1 cellular context compared by ENCODE assay signal in genomic region chr9:124747065-124747464, GRCh38.
TF ChIP-seq lines count a peak whose summit lies in the region.

No MANE protein-coding gene starts in this region.

TF ChIP-seq in H1, 55 proteins besides CTCF, POLR2A, EP300 and RAD21:
- no peak for TF ChIP-seq TAF1 (IDR thresholded peaks at IDR 0.05; ENCODE audit: low read depth, low read length)
- TF ChIP-seq, protein P1, sequence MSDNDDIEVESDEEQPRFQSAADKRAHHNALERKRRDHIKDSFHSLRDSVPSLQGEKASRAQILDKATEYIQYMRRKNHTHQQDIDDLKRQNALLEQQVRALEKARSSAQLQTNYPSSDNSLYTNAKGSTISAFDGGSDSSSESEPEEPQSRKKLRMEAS (IDR thresholded peaks at IDR 0.05), result no peak
- no peak for TF ChIP-seq NANOG (IDR thresholded peaks at IDR 0.05; ENCODE audit: insufficient read depth, low read depth, low read length, poor library complexity, severe bottlenecking)
- TF ChIP-seq HDAC2 (IDR thresholded peaks at IDR 0.05; ENCODE audit: borderline replicate concordance in 1 of 2, low read depth in 2 of 2, low read length in 2 of 2), result no peak
- TF ChIP-seq TCF12 (IDR thresholded peaks at IDR 0.05; ENCODE audit: low read depth, low read length), result no peak
- no peak for TF ChIP-seq JUN (IDR thresholded peaks at IDR 0.05; ENCODE audit: low read depth, low read length)
- no peak for TF ChIP-seq TAF7 (optimal IDR thresholded peaks at IDR 0.05; ENCODE audit: borderline replicate concordance, low read depth, low read length)
- no peak for TF ChIP-seq CTBP2 (IDR thresholded peaks at IDR 0.05; ENCODE audit: borderline replicate concordance, insufficient read depth, insufficient read length, low read length)
- TF ChIP-seq POU5F1 (IDR thresholded peaks at IDR 0.05; ENCODE audit: low read depth, low read length), result no peak
- no peak for TF ChIP-seq SP4 (IDR thresholded peaks at IDR 0.05; ENCODE audit: low read length)
- no peak for TF ChIP-seq CBX8 (IDR thresholded peaks at IDR 0.05; ENCODE audit: borderline replicate concordance, low read depth, low read length)
- no peak for TF ChIP-seq SUZ12 (IDR thresholded peaks at IDR 0.05; ENCODE audit: low read length)
- no peak for TF ChIP-seq EGR1 (IDR thresholded peaks at IDR 0.05; ENCODE audit: borderline replicate concordance, low read depth, low read length)
- TF ChIP-seq ZNF274 (IDR thresholded peaks at IDR 0.05; ENCODE audit: borderline replicate concordance, extremely low read depth, low read length), result no peak
- TF ChIP-seq, protein P2, sequence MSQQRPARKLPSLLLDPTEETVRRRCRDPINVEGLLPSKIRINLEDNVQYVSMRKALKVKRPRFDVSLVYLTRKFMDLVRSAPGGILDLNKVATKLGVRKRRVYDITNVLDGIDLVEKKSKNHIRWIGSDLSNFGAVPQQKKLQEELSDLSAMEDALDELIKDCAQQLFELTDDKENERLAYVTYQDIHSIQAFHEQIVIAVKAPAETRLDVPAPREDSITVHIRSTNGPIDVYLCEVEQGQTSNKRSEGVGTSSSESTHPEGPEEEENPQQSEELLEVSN (IDR thresholded peaks at IDR 0.05), result no peak
- TF ChIP-seq SRF (IDR thresholded peaks at IDR 0.05; ENCODE audit: low read depth, low read length), result no peak
- TF ChIP-seq CREB1 (IDR thresholded peaks at IDR 0.05), result no peak
- TF ChIP-seq, protein P3, sequence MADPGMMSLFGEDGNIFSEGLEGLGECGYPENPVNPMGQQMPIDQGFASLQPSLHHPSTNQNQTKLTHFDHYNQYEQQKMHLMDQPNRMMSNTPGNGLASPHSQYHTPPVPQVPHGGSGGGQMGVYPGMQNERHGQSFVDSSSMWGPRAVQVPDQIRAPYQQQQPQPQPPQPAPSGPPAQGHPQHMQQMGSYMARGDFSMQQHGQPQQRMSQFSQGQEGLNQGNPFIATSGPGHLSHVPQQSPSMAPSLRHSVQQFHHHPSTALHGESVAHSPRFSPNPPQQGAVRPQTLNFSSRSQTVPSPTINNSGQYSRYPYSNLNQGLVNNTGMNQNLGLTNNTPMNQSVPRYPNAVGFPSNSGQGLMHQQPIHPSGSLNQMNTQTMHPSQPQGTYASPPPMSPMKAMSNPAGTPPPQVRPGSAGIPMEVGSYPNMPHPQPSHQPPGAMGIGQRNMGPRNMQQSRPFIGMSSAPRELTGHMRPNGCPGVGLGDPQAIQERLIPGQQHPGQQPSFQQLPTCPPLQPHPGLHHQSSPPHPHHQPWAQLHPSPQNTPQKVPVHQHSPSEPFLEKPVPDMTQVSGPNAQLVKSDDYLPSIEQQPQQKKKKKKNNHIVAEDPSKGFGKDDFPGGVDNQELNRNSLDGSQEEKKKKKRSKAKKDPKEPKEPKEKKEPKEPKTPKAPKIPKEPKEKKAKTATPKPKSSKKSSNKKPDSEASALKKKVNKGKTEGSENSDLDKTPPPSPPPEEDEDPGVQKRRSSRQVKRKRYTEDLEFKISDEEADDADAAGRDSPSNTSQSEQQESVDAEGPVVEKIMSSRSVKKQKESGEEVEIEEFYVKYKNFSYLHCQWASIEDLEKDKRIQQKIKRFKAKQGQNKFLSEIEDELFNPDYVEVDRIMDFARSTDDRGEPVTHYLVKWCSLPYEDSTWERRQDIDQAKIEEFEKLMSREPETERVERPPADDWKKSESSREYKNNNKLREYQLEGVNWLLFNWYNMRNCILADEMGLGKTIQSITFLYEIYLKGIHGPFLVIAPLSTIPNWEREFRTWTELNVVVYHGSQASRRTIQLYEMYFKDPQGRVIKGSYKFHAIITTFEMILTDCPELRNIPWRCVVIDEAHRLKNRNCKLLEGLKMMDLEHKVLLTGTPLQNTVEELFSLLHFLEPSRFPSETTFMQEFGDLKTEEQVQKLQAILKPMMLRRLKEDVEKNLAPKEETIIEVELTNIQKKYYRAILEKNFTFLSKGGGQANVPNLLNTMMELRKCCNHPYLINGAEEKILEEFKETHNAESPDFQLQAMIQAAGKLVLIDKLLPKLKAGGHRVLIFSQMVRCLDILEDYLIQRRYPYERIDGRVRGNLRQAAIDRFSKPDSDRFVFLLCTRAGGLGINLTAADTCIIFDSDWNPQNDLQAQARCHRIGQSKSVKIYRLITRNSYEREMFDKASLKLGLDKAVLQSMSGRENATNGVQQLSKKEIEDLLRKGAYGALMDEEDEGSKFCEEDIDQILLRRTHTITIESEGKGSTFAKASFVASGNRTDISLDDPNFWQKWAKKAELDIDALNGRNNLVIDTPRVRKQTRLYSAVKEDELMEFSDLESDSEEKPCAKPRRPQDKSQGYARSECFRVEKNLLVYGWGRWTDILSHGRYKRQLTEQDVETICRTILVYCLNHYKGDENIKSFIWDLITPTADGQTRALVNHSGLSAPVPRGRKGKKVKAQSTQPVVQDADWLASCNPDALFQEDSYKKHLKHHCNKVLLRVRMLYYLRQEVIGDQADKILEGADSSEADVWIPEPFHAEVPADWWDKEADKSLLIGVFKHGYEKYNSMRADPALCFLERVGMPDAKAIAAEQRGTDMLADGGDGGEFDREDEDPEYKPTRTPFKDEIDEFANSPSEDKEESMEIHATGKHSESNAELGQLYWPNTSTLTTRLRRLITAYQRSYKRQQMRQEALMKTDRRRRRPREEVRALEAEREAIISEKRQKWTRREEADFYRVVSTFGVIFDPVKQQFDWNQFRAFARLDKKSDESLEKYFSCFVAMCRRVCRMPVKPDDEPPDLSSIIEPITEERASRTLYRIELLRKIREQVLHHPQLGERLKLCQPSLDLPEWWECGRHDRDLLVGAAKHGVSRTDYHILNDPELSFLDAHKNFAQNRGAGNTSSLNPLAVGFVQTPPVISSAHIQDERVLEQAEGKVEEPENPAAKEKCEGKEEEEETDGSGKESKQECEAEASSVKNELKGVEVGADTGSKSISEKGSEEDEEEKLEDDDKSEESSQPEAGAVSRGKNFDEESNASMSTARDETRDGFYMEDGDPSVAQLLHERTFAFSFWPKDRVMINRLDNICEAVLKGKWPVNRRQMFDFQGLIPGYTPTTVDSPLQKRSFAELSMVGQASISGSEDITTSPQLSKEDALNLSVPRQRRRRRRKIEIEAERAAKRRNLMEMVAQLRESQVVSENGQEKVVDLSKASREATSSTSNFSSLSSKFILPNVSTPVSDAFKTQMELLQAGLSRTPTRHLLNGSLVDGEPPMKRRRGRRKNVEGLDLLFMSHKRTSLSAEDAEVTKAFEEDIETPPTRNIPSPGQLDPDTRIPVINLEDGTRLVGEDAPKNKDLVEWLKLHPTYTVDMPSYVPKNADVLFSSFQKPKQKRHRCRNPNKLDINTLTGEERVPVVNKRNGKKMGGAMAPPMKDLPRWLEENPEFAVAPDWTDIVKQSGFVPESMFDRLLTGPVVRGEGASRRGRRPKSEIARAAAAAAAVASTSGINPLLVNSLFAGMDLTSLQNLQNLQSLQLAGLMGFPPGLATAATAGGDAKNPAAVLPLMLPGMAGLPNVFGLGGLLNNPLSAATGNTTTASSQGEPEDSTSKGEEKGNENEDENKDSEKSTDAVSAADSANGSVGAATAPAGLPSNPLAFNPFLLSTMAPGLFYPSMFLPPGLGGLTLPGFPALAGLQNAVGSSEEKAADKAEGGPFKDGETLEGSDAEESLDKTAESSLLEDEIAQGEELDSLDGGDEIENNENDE (IDR thresholded peaks at IDR 0.05; ENCODE audit: insufficient replicate concordance, low read length), result no peak
- no peak for TF ChIP-seq KDM1A (IDR thresholded peaks at IDR 0.05; ENCODE audit: borderline replicate concordance, low read length)
